8 cellular contexts compared by ENCODE assay signal in the genomic region with DNA sequence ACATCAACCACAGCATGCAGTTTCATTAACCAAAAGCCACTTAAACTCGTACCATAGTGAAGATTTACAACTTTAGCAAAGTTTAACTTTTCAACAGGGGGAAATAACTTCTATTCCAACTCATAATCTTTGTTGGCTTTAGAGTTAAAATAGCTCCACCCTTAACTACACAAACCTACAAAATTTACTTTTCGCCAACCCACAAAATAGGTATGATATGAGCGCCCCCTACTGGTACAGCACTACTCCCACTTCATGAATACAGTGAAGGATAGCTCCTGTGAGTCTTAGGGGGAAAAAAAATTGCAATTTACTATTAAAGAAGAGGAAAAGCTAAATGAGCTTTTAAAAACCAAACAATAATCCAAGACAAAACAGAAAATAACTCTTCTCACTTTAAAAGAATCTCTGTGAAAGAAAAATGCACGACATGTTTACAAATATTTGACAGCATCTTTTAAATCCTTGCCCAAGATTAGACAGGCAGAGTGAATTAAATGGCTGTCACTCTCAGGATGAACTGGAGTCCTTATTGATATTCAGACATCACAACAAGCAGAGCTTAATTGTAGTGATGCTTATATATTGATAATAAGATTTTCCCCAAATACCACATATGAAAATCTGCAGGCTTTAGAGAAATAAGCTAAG. TPM values are rescaled to one million over a fixed set of nuclear protein-coding genes. Genes with fewer than 3 reads are reported as not detected.
DNase-seq lines count a peak whose midpoint lies in the region; ATAC-seq, FAIRE-seq and TF ChIP-seq lines count a peak whose summit lies in the region.

No MANE protein-coding gene starts in this region.

- CTCF ChIA-PET in A549 (lab: Yijun Ruan, JAX), result interaction anchor here (0.6 to 5.8 kb wide), 60 partner anchors 8 to 990 kb away, joined by 3 to 227 read pairs (median 4); partner anchors contain the start of genes CAVIN2 and TMEFF2

- intact Hi-C loops in activated CD4-positive, alpha-beta T cell treated with anti-CD3 and anti-CD28 coated beads, Interleukin-2, amount 10 ng/mL, durations not matched to agents 24 days and 14 days (cut with micrococcal nuclease), result loop anchor here (1.0 to 5.0 kb wide), 4 partner anchors 350 to 997 kb away; no protein-coding TSS in a partner anchor

- no peaks in the 10 kb centered on the region for H3K27me3 ChIP-seq in lung (ENCODE audit: control insufficient read depth, insufficient read depth)

- H3K4me2 ChIP-seq in A549, result peak overlapping the region; percentile 54

- TF ChIP-seq RAD21 in A549 (conservative IDR thresholded peaks at IDR 0.05 in 1 of 2, IDR thresholded peaks at IDR 0.05 in 1 of 2), result peak; percentile 97

- H3K27me3 Mint-ChIP-seq in activated CD4-positive, alpha-beta T cell treated with anti-CD3 and anti-CD28 coated beads, Interleukin-2, amount 10 ng/mL, durations not matched to agents 24 days and 14 days, result peaks cover 21% of the 10 kb centered on the region

- H3K4me1 Mint-ChIP-seq in activated CD4-positive, alpha-beta T cell treated with anti-CD3 and anti-CD28 coated beads, Interleukin-2, amount 10 ng/mL, durations not matched to agents 24 days and 14 days, result peaks cover 5% of the 10 kb centered on the region

- no peaks in the 10 kb centered on the region for H3K36me3 ChIP-seq in lung (ENCODE audit: control insufficient read depth in 2 of 2, insufficient read depth in 2 of 2, low read length in 2 of 2)

- POLR2A ChIA-PET in A549 (lab: Yijun Ruan, JAX), result interaction anchor here (1.7 kb wide), 1 partner anchor 350 kb away, joined by 7 read pairs; no protein-coding TSS in a partner anchor

- WGBS in A549 (ENCODE audit: missing lambda C conversion rate), result 5% methylated on average over 4 of the region's 4 CpGs
- WGBS in lung, 2 donors, result 13 to 21% methylated on average over 4 of the region's 4 CpGs

- TF ChIP-seq EP300 in A549 (IDR thresholded peaks at IDR 0.05), result no peak

- FAIRE-seq in A549 (lab: Jason Lieb, UNC), result peak; percentile 89

- no peak overlapping the region for H3K4me3 ChIP-seq in A549
- no peak overlapping the region for H3K4me3 ChIP-seq in lung

- ATAC-seq in A549 (peak; percentile 87 to 93; a peak in 5 of 6 replicates), GM18498 (IDR thresholded peaks at IDR 0.05; ENCODE audit: unreplicated experiment) (peak; percentile 75), HG03060 (IDR thresholded peaks at IDR 0.05; ENCODE audit: low read depth, unreplicated experiment) (peak; percentile 55), lung (ENCODE audit: insufficient read depth, low FRiP score) (peak; percentile 91)

- TF ChIP-seq CTCF in A549 (IDR thresholded peaks at IDR 0.05), result peak; percentile 97
- peak; percentile 86 for TF ChIP-seq CTCF in lung (IDR thresholded peaks at IDR 0.05; ENCODE audit: control extremely low read depth, extremely low read depth)

- TF ChIP-seq POLR2A in A549 (IDR thresholded peaks at IDR 0.05; ENCODE audit: low read length), result no peak

- H3K4me3 Mint-ChIP-seq in activated CD4-positive, alpha-beta T cell treated with anti-CD3 and anti-CD28 coated beads, Interleukin-2, amount 10 ng/mL, durations not matched to agents 24 days and 14 days, result no peak overlapping the region

- no peaks in the 10 kb centered on the region for H3K36me3 Mint-ChIP-seq in activated CD4-positive, alpha-beta T cell treated with anti-CD3 and anti-CD28 coated beads, Interleukin-2, amount 10 ng/mL, durations not matched to agents 24 days and 14 days (ENCODE audit: low read depth)

- H3K4me1 ChIP-seq in A549 (peaks cover 5% of the 10 kb centered on the region; the same call in 1 of the 3 replicates), lung (ENCODE audit: control insufficient read depth in 2 of 2, insufficient read depth in 2 of 2, low read length in 2 of 2) (peaks cover 0 to 4% of the 10 kb centered on the region in 2 donors)

- H3K27ac Mint-ChIP-seq in activated CD4-positive, alpha-beta T cell treated with anti-CD3 and anti-CD28 coated beads, Interleukin-2, amount 10 ng/mL, durations not matched to agents 24 days and 14 days, result no peak overlapping the region

- DNase-seq in A549 (ENCODE audit: low read depth in 1 of 2, low spot score in 1 of 2) (peak; percentile 4 to 64), NCI-H446 treated with DMSO at 0.1 percent for 48 hours (lab: John Stamatoyannopoulos, UW) (peak; percentile 38), dermis microvascular lymphatic vessel endothelial cell (ENCODE audit: low read depth in 2 of 2) (peak; percentile 68 to 83), lung (ENCODE audit: low spot score) (peak; percentile 74)
- peak; percentile 90 for DNase-seq in activated CD4-positive, alpha-beta T cell treated with anti-CD3 and anti-CD28 coated beads, Interleukin-2, amount 10 ng/mL, durations not matched to agents 24 days and 14 days
- DNase-seq in stimulated activated CD8-positive, alpha-beta memory T cell treated with anti-CD3 and anti-CD28 coated beads, Interleukin-15, amount 100 ng/mL, for 24 hours (ENCODE audit: low read depth), result peak; percentile 14

- H3K27ac ChIP-seq in A549 (peak overlapping the region; percentile 1 to 21; a peak in 2 of 6 replicates), lung (ENCODE audit: low read depth in 1 of 2, low read length in 1 of 2) (no peak overlapping the region)

- no peaks in the 10 kb centered on the region for H3K9me3 Mint-ChIP-seq in activated CD4-positive, alpha-beta T cell treated with anti-CD3 and anti-CD28 coated beads, Interleukin-2, amount 10 ng/mL, durations not matched to agents 24 days and 14 days

- H3K9me3 ChIP-seq in A549, result no peaks in the 10 kb centered on the region
- H3K9me3 ChIP-seq in lung (ENCODE audit: control insufficient read depth in 2 of 2, insufficient read depth in 1 of 2, low read length in 1 of 2), result no peaks in the 10 kb centered on the region

TF ChIP-seq in A549, 52 proteins besides CTCF, POLR2A, EP300 and RAD21:
- TF ChIP-seq HEYL (CRISPR knock-in tag; IDR thresholded peaks at IDR 0.05) (no peak), SMC3 (IDR thresholded peaks at IDR 0.05) (peak; percentile 98), NPAS2 (CRISPR knock-in tag; IDR thresholded peaks at IDR 0.05; ENCODE audit: borderline replicate concordance) (no peak)
TF ChIP-seq in A549: peak in this region for 1.

RNA-seq across cellular contexts. Expression of gene TMEFF2, which starts 32.2 kb away (rescaled TPM):
- polyA plus RNA-seq in A549 (2011; rRNA removed) (0.30 and 0.32 TPM in 2 replicates), A549 (2017; fragmentation: RNase III; extraction: RNeasy Plus Mini Kit Qiagen cat#74134 plus additional on column Dnase treatment) (0.29 to 0.70 TPM (median 0.46 TPM) in 3 replicates), lung (not detected)
- polyA plus RNA-seq in A549 (2012; cell fraction: cytosol; rRNA removed), result 0.22 and 0.35 TPM in 2 replicates
- 0.18 and 0.24 TPM in 2 replicates for polyA plus RNA-seq in A549 (2012; cell fraction: nucleus; rRNA removed)
- polyA minus RNA-seq in A549 (2011; rRNA and poly(A)+ RNA removed), result 0.08 TPM in 1 of 2 replicates, not detected in the other
- total RNA-seq in activated CD4-positive, alpha-beta T cell treated with anti-CD3 and anti-CD28 coated beads, Interleukin-2, amount 10 ng/mL, durations not matched to agents 24 days and 14 days, result not detected in 2 replicates
- total RNA-seq in dermis microvascular lymphatic vessel endothelial cell (not detected in 2 replicates), lung (under 1 TPM in 1 of 2 donors, not detected in 1; 0.43 TPM)

Comparison
In these comparisons a context has a peak if more than half of its experiments do, and no peak if none do; other contexts are left out.
1. DNase-seq: peak in every context shown above with its lines; median percentile 90 in activated CD4-positive, alpha-beta T cell treated with anti-CD3 and anti-CD28 coated beads, Interleukin-2, amount 10 ng/mL, durations not matched to agents 24 days and 14 days; 76 in dermis microvascular lymphatic vessel endothelial cell; 74 in lung; 38 in NCI-H446 treated with DMSO at 0.1 percent for 48 hours; 34 in A549; 14 in stimulated activated CD8-positive, alpha-beta memory T cell treated with anti-CD3 and anti-CD28 coated beads, Interleukin-15, amount 100 ng/mL, for 24 hours.
2. H3K27ac ChIP-seq: peak in A549 (2 of 2); none in lung (0 of 2).
3. Peak in every context shown above with its lines, with median percentiles within 50 percentile points of each other: ATAC-seq.